Comparison of ENCODE assay signal across 8 cellular contexts in the genomic region with DNA sequence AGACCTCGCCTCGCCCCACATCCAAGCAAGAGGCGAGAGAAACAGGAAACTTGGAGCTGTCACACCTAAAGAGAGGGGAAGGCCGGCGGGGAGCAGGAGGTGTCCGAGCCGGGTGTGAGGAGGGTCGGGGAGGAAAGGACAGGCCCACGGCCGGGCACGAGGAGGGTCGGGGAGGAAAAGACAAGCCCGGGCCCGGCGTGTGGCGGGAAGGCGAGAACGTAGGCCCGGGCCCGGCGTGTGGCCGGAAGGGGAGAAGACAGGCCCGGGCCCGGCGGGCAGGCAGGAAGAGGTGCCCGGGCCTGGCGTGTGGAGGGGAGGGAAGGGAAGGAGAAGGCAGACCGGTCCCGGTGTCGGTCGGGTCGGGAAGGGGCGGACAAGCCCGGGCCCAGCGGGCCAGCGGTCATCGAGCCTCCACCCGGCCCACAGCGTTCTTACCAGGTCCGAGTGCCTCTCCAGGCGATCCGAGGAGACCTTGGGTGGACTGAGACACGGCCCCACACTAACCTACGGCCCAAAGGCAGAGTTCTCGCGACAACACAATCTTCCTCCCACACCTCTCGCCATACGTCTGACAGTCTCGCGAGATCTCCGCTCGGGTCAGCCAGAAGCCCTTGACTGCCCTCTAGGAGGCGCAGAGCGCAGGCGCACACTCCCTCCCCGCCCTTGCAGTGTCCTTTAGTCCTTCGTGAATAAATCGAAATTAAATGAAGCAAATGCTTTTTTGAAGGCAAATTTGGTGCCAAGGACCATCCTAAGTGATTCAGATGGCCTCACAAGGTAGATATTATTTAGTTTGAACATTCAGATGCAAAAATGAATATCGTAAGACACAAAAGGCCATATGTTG. TPM values are rescaled to one million over a fixed set of nuclear protein-coding genes. Genes with fewer than 3 reads are reported as not detected.
DNase-seq lines count a peak whose midpoint lies in the region; ATAC-seq and TF ChIP-seq lines count a peak whose summit lies in the region.

A gene (minus strand): TSS at position 533 of the 847 bp plus-strand sequence. CDS start 13,943 bp downstream, outside the sequence.

- peak; percentile 97 for ATAC-seq in GM21381 (IDR thresholded peaks at IDR 0.05; ENCODE audit: unreplicated experiment)

- TF ChIP-seq CTCF in mesothelial cell of epicardium (IDR thresholded peaks at IDR 0.05; ENCODE audit: unreplicated experiment), result peak; percentile 58

- in situ Hi-C loops in Caki2 (cut with HindIII; ENCODE audit: low pct_unique_long_range_greater_than_20kb, low sequenced_read_pairs), result no loop called here
- in situ Hi-C loops in endometrial microvascular endothelial cells (cut with HindIII; ENCODE audit: inconsistent ontology term, low pct_unique_long_range_greater_than_20kb, low sequenced_read_pairs), result no loop called here

- no peaks in the 10 kb centered on the region for H3K9me3 Mint-ChIP-seq in mesothelial cell of epicardium

- H3K4me3 Mint-ChIP-seq in mesothelial cell of epicardium, result peak within 1 kb of the TSS; percentile 92

- no peaks in the 10 kb centered on the region for H3K27me3 Mint-ChIP-seq in mesothelial cell of epicardium (ENCODE audit: low read depth)

- DNase-seq in Caki2 (ENCODE audit: low read depth) (peak; percentile 92), HUDEP-2 (lab: John Stamatoyannopoulos, UW; ENCODE audit: unreplicated experiment in 76 of 76) (peak in 75 of 76 experiments; percentile 10 to 97 (median 92)), NOMO-1 treated with dmso at 0.1 percent for 144 hours (lab: John Stamatoyannopoulos, UW; ENCODE audit: unreplicated experiment) (peak; percentile 99), mesothelial cell of epicardium (ENCODE audit: low spot score in 2 of 2, unreplicated experiment in 2 of 2) (peak; percentile 95 to 96)
- peak; percentile 96 for DNase-seq in activated CD8-positive, alpha-beta memory T cell treated with anti-CD3 and anti-CD28 coated beads, Interleukin-2, amount 50 U/mL, for 1 hour (ENCODE audit: extremely low read depth)
- DNase-seq in stimulated activated CD8-positive, alpha-beta memory T cell treated with anti-CD3 and anti-CD28 coated beads, Interleukin-15, amount 100 ng/mL, for 48 hours (ENCODE audit: low read depth in 2 of 2), result peak; percentile 91 to 92

- no peaks in the 10 kb centered on the region for H3K36me3 Mint-ChIP-seq in mesothelial cell of epicardium

- H3K27ac Mint-ChIP-seq in mesothelial cell of epicardium, result peak within 1 kb of the TSS; percentile 95

- H3K4me1 Mint-ChIP-seq in mesothelial cell of epicardium, result peaks cover 22% of the 10 kb centered on the region

RNA-seq across cellular contexts. Expression of the gene that starts here (rescaled TPM):
- total RNA-seq in Caki2 (2014; rRNA removed; shearing (Covaris generic); ENCODE audit: low replicate concordance), result 164 and 211 TPM in 2 replicates
- total RNA-seq in endometrial microvascular endothelial cells (ENCODE audit: inconsistent ontology term), result 211 TPM
- total RNA-seq in mesothelial cell of epicardium, result 72.3 to 74.1 TPM (median 72.6 TPM) in 3 replicates

Comparison
In these comparisons a context has a peak if more than half of its experiments do, and no peak if none do; other contexts are left out.
1. Peak in every context shown above with its lines: DNase-seq and ATAC-seq.